ENCODE assay signal across 11 cellular contexts in the genomic region with DNA sequence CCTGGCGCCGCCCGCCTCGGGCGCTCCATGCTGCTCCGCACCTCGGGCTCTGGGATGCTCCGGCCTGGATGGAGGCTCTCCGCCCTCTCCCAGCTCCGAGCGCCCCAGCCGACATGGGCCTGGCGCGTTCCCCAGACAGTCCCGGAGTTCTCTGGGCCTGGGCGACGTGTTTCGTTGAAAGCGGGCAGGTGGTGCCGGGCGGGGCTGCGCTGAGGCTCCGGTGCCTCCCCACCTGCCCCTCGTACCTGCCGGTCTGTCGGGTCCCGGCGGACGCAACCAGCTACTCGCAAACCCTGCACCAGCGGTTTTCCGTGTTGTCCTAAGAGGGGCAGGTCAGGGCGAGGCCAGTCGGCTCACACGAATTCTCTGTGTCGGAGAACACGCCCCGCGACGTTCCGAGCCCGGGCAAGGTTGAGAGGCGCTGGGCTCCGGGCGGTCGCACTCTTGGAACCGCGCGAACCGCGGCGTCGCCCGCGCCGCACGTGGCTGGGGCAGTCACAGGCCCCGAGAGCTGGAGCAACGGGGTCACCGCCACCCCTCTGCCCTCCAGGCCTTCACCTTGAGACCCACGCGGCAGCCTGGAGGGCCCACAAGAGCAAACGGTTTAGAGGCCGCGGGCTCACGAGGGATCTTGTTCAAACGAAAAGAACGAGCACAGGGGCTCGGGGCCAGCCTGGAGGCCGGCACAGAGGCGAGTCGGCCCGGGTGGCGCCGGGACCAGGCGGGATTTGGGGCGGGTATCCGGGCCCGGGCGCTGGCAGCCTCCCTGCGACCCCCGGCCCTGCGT. TPM values are rescaled to one million over a fixed set of nuclear protein-coding genes. Genes with fewer than 3 reads are reported as not detected.
A peak's percentile ranks its signal among the peaks of the same experiment; 100 is the strongest.
DNase-seq lines count a peak whose midpoint lies in the region; ATAC-seq and TF ChIP-seq lines count a peak whose summit lies in the region.
"Had no signal": no experiment of that assay in that cellular context is flagged by ENCODE, and none has a peak within 500 bp of the region (broad histone marks: within the 10 kb centered on the region; RNA-seq: fewer than 3 reads in every experiment).

No MANE protein-coding gene starts in this region.

- intact Hi-C loops in cardiac septum (cut with DNase I) (no loop called here), Right ventricle myocardium superior (cut with DNase I) (no loop called here)

- DNase-seq in cardiac septum (ENCODE audit: low spot score) = peak; percentile 74
- DNase-seq in Right ventricle myocardium superior = no peak
- DNase-seq in upper lobe of left lung = peak in 1 of 2 donors; percentile 85
- no peak for DNase-seq in NCI-H128 (lab: John Stamatoyannopoulos, UW; ENCODE audit: unreplicated experiment)
- no peak for DNase-seq in cerebellum (ENCODE audit: low spot score)
- DNase-seq: SHP77 treated with DMSO at 0.1 percent for 48 hours had no signal

- TF ChIP-seq POLR2A in upper lobe of left lung (IDR thresholded peaks at IDR 0.05) (no peak), GM18505 (IDR thresholded peaks at IDR 0.05; ENCODE audit: borderline replicate concordance, extremely low read depth, insufficient read depth, insufficient read length) (no peak)

- WGBS in ectodermal cell, 2 experiments = 1 to 2% methylated on average over 83 of the region's 83 CpGs
- 1 to 2% methylated on average over 70 to 81 of the region's 83 CpGs for WGBS in mesodermal cell (ENCODE audit: insufficient coverage in 2 of 2), 2 experiments
- 15 to 28% methylated on average over 14 to 65 of the region's 83 CpGs for WGBS in upper lobe of left lung, 2 donors

- ATAC-seq in Right ventricle myocardium superior (ENCODE audit: poor library complexity) (no peak), upper lobe of left lung (ENCODE audit: low FRiP score in 2 of 2) (no peak), GM18505 (IDR thresholded peaks at IDR 0.05; ENCODE audit: unreplicated experiment) (no peak)

- no peaks in the 10 kb centered on the region for H3K36me3 ChIP-seq in ectodermal cell (ENCODE audit: control insufficient read depth, insufficient read depth, low read length)
- no peaks in the 10 kb centered on the region for H3K36me3 ChIP-seq in mesodermal cell (ENCODE audit: control insufficient read depth, insufficient read depth, low read length)
- H3K36me3 ChIP-seq in upper lobe of left lung = no peaks in the 10 kb centered on the region

- H3K9me3 ChIP-seq in ectodermal cell (ENCODE audit: control insufficient read depth, low read length) (no peaks in the 10 kb centered on the region), mesodermal cell (ENCODE audit: control insufficient read depth, low read length) (no peaks in the 10 kb centered on the region), upper lobe of left lung (no peaks in the 10 kb centered on the region)

- peaks cover 38% of the 10 kb centered on the region for H3K4me1 ChIP-seq in ectodermal cell (ENCODE audit: control insufficient read depth, insufficient read depth, low read length)
- peaks cover 8% of the 10 kb centered on the region for H3K4me1 ChIP-seq in mesodermal cell (ENCODE audit: control insufficient read depth, insufficient read depth, low read length, poor library complexity, severe bottlenecking)
- peaks cover 26 to 41% (median 36%) of the 10 kb centered on the region in 4 donors for H3K4me1 ChIP-seq in upper lobe of left lung
- H3K4me1 ChIP-seq: BLaER1 treated with 17β-estradiol and CSF1 and Interleukin-3, amounts not matched to agents 10 nM and 100 nM had no signal

- H3K27me3 ChIP-seq in ectodermal cell (ENCODE audit: control insufficient read depth, insufficient read depth, low read length, poor library complexity, severe bottlenecking) (peaks cover 80% of the 10 kb centered on the region), upper lobe of left lung (peaks cover 0 to 64% (median 35%) of the 10 kb centered on the region in 4 donors)

- no peak for TF ChIP-seq EP300 in upper lobe of left lung (IDR thresholded peaks at IDR 0.05)

- no peak overlapping the region for H3K27ac ChIP-seq in ectodermal cell (ENCODE audit: insufficient read depth, low read depth, low read length, poor library complexity, severe bottlenecking)
- H3K27ac ChIP-seq in mesodermal cell (ENCODE audit: low read depth, low read length, severe bottlenecking) = no peak overlapping the region
- no peak overlapping the region for H3K27ac ChIP-seq in upper lobe of left lung
- H3K27ac ChIP-seq: BLaER1 treated with 17β-estradiol and CSF1 and Interleukin-3, amounts not matched to agents 10 nM and 100 nM had no signal

- H3K4me3 ChIP-seq in ectodermal cell (ENCODE audit: insufficient read depth, low read depth, low read length) = peak overlapping the region; percentile 20
- H3K4me3 ChIP-seq in mesodermal cell (ENCODE audit: extremely low read depth, insufficient read depth, low read length, poor library complexity, severe bottlenecking) = peak overlapping the region; percentile 35
- H3K4me3 ChIP-seq in upper lobe of left lung = peak overlapping the region in 3 of 4 donors; percentile 7 to 42 (median 35)
- H3K4me3 ChIP-seq: BLaER1 treated with 17β-estradiol and CSF1 and Interleukin-3, amounts not matched to agents 10 nM and 100 nM had no signal

- TF ChIP-seq CTCF in upper lobe of left lung (IDR thresholded peaks at IDR 0.05) = no peak

RNA-seq across cellular contexts. Expression of gene SIX2, which starts 4.2 kb away (rescaled TPM):
- 0.89 TPM for total RNA-seq in cardiac septum
- total RNA-seq in Right ventricle myocardium superior = 0.65 TPM
- polyA plus RNA-seq in ectodermal cell (2013, experiment 1 of 4) = 0.76 TPM
- polyA plus RNA-seq in ectodermal cell (2013, experiment 2 of 4) = 0.57 TPM
- 0.48 TPM for polyA plus RNA-seq in ectodermal cell (2013, experiment 3 of 4)
- polyA plus RNA-seq in ectodermal cell (2013, experiment 4 of 4) = 1.2 TPM
- 0.33 TPM for polyA plus RNA-seq in mesodermal cell (2013, experiment 1 of 2)
- 0.20 TPM for polyA plus RNA-seq in mesodermal cell (2013, experiment 2 of 2)
- 1 to 10 TPM in 2 of 6 donors, under 1 TPM in 1, not detected in 3; 0.61 to 1.3 (median 1.2) TPM for total RNA-seq in upper lobe of left lung
- total RNA-seq in cerebellum = 0.45 TPM
- total RNA-seq: activated CD4-positive, alpha-beta memory T cell treated with anti-CD3 and anti-CD28 coated beads for 36 hours had no signal
